11 cellular contexts compared by ENCODE assay signal in the genomic region with DNA sequence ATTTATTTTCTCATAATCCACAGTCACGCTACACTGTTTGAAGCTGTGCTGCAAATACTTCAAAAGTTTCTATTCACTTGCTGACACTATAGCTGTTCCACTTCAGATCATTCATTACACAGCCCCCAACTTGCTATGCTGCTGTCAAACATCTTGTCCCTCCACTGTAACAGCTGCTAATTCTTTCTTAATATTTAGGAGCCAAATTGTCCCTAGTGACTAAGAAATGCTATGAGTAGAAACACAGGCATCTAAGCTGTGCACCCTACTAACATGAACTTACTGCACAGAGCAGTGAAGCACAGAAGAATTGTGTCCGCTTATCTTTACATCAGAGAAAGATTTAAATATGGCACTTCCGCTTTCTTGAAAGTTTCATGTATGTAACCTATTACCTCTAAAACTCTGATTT.
DNase-seq lines count a peak whose midpoint lies in the region; ATAC-seq and TF ChIP-seq lines count a peak whose summit lies in the region.
"Had no signal": no experiment of that assay in that cellular context is flagged by ENCODE, and none has a peak within 500 bp of the region (broad histone marks: within the 10 kb centered on the region; RNA-seq: fewer than 3 reads in every experiment).

No MANE protein-coding gene starts in this region.

- peak; percentile 94 for ATAC-seq in GM18502 (IDR thresholded peaks at IDR 0.05; ENCODE audit: poor library complexity, unreplicated experiment)
- peak; percentile 81 for ATAC-seq in GM21528 (IDR thresholded peaks at IDR 0.05; ENCODE audit: low FRiP score, unreplicated experiment)
- peak; percentile 88 for ATAC-seq in HG03175 (IDR thresholded peaks at IDR 0.05; ENCODE audit: unreplicated experiment)

- CTCF ChIA-PET in HEK293T (lab: Yijun Ruan, JAX) = no interaction called here

- no peak for TF ChIP-seq CTCF in GM10266 (IDR thresholded peaks at IDR 0.05; ENCODE audit: control insufficient read depth, insufficient read depth, low read depth, missing control alignments)

- DNase-seq in hepatic stellate cell (ENCODE audit: low spot score) (peak; percentile 27), NCI-H748 treated with DMSO at 0.1 percent for 48 hours (lab: John Stamatoyannopoulos, UW) (no peak), NCI-H2171 (lab: John Stamatoyannopoulos, UW) (no peak), GM10266 (ENCODE audit: extremely low spot score) (no peak), HEK293T (ENCODE audit: extremely low spot score) (no peak)
- DNase-seq: CD4-positive, alpha-beta memory T cell; central memory CD4-positive, alpha-beta T cell; MM.1S had no signal

- POLR2A ChIA-PET in HEK293T (lab: Yijun Ruan, JAX) = no interaction called here

TF ChIP-seq in HEK293T, 16 proteins besides CTCF, POLR2A, EP300 and RAD21:
- TF ChIP-seq FOXA1 (IDR thresholded peaks at IDR 0.05) (no peak), LEF1 (IDR thresholded peaks at IDR 0.05; ENCODE audit: borderline replicate concordance) (no peak), ELF4 (IDR thresholded peaks at IDR 0.05) (no peak), SUZ12 (IDR thresholded peaks at IDR 0.05) (no peak), HDGF (IDR thresholded peaks at IDR 0.05; ENCODE audit: borderline replicate concordance) (no peak), SP1 (IDR thresholded peaks at IDR 0.05) (no peak), NFRKB (IDR thresholded peaks at IDR 0.05) (no peak), ARNT (IDR thresholded peaks at IDR 0.05) (no peak), FOXK2 (IDR thresholded peaks at IDR 0.05) (no peak), ZNF384 (IDR thresholded peaks at IDR 0.05) (no peak), BHLHE40 (IDR thresholded peaks at IDR 0.05; ENCODE audit: borderline replicate concordance) (no peak), CTBP1 (IDR thresholded peaks at IDR 0.05; ENCODE audit: borderline replicate concordance) (no peak), L3MBTL2 (conservative IDR thresholded peaks at IDR 0.05) (no peak), TARDBP (IDR thresholded peaks at IDR 0.05) (no peak), FOXM1 (IDR thresholded peaks at IDR 0.05; ENCODE audit: borderline replicate concordance) (no peak)
- TF ChIP-seq, protein P1, sequence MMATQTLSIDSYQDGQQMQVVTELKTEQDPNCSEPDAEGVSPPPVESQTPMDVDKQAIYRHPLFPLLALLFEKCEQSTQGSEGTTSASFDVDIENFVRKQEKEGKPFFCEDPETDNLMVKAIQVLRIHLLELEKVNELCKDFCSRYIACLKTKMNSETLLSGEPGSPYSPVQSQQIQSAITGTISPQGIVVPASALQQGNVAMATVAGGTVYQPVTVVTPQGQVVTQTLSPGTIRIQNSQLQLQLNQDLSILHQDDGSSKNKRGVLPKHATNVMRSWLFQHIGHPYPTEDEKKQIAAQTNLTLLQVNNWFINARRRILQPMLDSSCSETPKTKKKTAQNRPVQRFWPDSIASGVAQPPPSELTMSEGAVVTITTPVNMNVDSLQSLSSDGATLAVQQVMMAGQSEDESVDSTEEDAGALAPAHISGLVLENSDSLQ (IDR thresholded peaks at IDR 0.05) = no peak
